21 cellular contexts compared by ENCODE assay signal in the genomic region with DNA sequence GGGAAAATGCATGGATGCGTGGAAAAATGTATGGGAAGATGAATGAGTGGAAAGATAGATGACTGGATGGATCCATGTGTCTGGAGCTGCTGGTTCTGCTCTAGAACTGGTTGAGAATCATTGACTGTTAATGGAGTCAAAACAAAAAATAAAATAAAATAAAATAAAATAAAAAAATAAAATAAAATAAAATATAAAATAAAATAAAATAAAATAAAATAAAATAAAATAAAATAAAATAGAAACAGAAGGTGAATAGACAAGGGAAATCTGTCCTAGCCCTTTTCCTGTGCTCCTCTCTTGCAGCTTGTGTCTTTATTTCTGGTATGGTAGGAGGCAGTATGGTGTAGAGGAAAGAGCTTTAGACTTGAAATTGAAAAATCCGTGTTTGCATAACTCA. TPM values are rescaled to one million over a fixed set of nuclear protein-coding genes. Genes with fewer than 3 reads are reported as not detected.
"Had no signal": no experiment of that assay in that cellular context is flagged by ENCODE, and none has a peak within 500 bp of the region (broad histone marks: within the 10 kb centered on the region; RNA-seq: fewer than 3 reads in every experiment).

No MANE protein-coding gene starts in this region.

- DNase-seq: effector memory CD4-positive, alpha-beta T cell; heart right ventricle; hypothalamus; mammary epithelial cell; mucosa of descending colon; naive thymus-derived CD8-positive, alpha-beta T cell; occipital lobe; spleen; stimulated activated CD4-positive, alpha-beta T cell treated with anti-CD3 and anti-CD28 coated beads, Interleukin-15, amount 100 ng/mL, for 24 hours; stimulated activated CD4-positive, alpha-beta T cell treated with anti-CD3 and anti-CD28 coated beads, Interleukin-1b, Interleukin-23, amount 100 ng/mL, for 48 hours; stimulated activated CD4-positive, alpha-beta T cell treated with anti-CD3 and anti-CD28 coated beads, Interleukin-4, amount 100 ng/mL, for 24 hours; stimulated activated naive CD8-positive, alpha-beta T cell treated with anti-CD3 and anti-CD28 coated beads, Interleukin-15, amount 100 ng/mL, for 72 hours; testis; transverse colon had no signal

- H3K27ac Mint-ChIP-seq: naive thymus-derived CD8-positive, alpha-beta T cell; stimulated activated memory B cell treated with anti-CD40 and anti-IgM and Interleukin-4, amounts not matched to agents 10 μg/mL and 1 μg/mL and 100 μg/mL, for 72 hours had no signal

- H3K27ac ChIP-seq: heart right ventricle, spleen, testis, transverse colon had no signal

- H3K4me1 Mint-ChIP-seq: stimulated activated memory B cell treated with anti-CD40 and anti-IgM and Interleukin-4, amounts not matched to agents 10 μg/mL and 1 μg/mL and 100 μg/mL, for 72 hours had no signal

- H3K9me3 ChIP-seq: heart right ventricle, mucosa of descending colon, spleen, testis, transverse colon had no signal

- H3K4me1 ChIP-seq: testis had no signal

- H3K36me3 ChIP-seq: heart right ventricle, spleen, transverse colon had no signal

- H3K4me3 ChIP-seq: heart right ventricle, mucosa of descending colon, spleen, testis, transverse colon had no signal

- H3K9me3 Mint-ChIP-seq: naive thymus-derived CD8-positive, alpha-beta T cell; stimulated activated memory B cell treated with anti-CD40 and anti-IgM and Interleukin-4, amounts not matched to agents 10 μg/mL and 1 μg/mL and 100 μg/mL, for 72 hours; stimulated activated naive CD8-positive, alpha-beta T cell treated with anti-CD3 and anti-CD28 coated beads, Interleukin-15, amount 100 ng/mL, for 72 hours had no signal

- H3K4me3 Mint-ChIP-seq: naive thymus-derived CD8-positive, alpha-beta T cell; stimulated activated memory B cell treated with anti-CD40 and anti-IgM and Interleukin-4, amounts not matched to agents 10 μg/mL and 1 μg/mL and 100 μg/mL, for 72 hours; stimulated activated naive CD8-positive, alpha-beta T cell treated with anti-CD3 and anti-CD28 coated beads, Interleukin-15, amount 100 ng/mL, for 72 hours had no signal

- H3K36me3 Mint-ChIP-seq: naive thymus-derived CD8-positive, alpha-beta T cell; stimulated activated memory B cell treated with anti-CD40 and anti-IgM and Interleukin-4, amounts not matched to agents 10 μg/mL and 1 μg/mL and 100 μg/mL, for 72 hours had no signal

- H3K27me3 ChIP-seq: heart right ventricle, spleen, testis, transverse colon had no signal

- FAIRE-seq: endometrium, frontal cortex had no signal

- ATAC-seq: esophagus mucosa; heart right ventricle; left lobe of liver; mucosa of descending colon; naive thymus-derived CD8-positive, alpha-beta T cell; sciatic nerve; stimulated activated memory B cell treated with anti-CD40 and anti-IgM and Interleukin-4, amounts not matched to agents 10 μg/mL and 1 μg/mL and 100 μg/mL, for 72 hours; stimulated activated naive CD8-positive, alpha-beta T cell treated with anti-CD3 and anti-CD28 coated beads, Interleukin-15, amount 100 ng/mL, for 72 hours had no signal

- H3K27me3 Mint-ChIP-seq: stimulated activated memory B cell treated with anti-CD40 and anti-IgM and Interleukin-4, amounts not matched to agents 10 μg/mL and 1 μg/mL and 100 μg/mL, for 72 hours; stimulated activated naive CD8-positive, alpha-beta T cell treated with anti-CD3 and anti-CD28 coated beads, Interleukin-15, amount 100 ng/mL, for 72 hours had no signal

RNA-seq across cellular contexts. Expression of a gene that starts 54.1 kb away (rescaled TPM):
- total RNA-seq: occipital lobe, skeletal muscle tissue had no signal
